8 cellular contexts compared by ENCODE assay signal in the genomic region with DNA sequence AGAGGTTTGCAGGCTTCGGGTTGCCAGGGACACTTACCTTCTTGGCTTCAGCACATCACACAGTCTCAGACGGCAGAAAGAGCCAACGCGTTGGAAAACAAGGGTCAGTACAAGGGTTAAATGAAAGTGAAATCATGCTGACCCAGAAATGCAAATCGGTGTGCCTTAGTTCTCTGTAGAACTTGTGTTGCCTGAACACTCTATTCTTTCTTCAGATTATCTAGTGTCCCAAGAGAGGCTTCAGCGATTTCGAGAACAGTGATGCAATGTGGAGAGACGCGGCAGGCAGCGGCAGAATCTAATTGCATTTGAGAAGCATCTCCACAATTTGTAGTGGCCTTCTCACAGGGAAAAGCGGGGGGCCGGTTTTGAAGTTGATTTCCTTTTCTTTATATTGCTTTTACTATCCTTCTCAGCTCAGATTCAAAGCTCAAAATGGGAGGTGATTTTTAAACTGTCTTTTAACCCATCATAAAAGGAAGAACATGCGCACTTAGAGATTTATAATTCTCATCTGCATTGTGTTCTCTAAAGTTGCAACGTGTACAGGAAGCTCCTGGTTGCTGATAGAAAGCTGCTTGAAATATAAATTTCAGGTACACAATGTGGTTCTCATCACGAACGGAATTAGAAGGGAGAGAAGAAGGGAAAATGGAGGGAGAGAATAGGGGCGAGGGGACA.
DNase-seq lines count a peak whose midpoint lies in the region; ATAC-seq lines count a peak whose summit lies in the region.

No MANE protein-coding gene starts in this region.

- no peaks in the 10 kb centered on the region for H3K9me3 Mint-ChIP-seq in activated naive CD4-positive, alpha-beta T cell treated with anti-CD3 and anti-CD28 coated beads, Interleukin-2, amount 50 U/mL, for 72 hours
- H3K9me3 Mint-ChIP-seq in naive thymus-derived CD8-positive, alpha-beta T cell, result no peaks in the 10 kb centered on the region

- DNase-seq in activated naive CD4-positive, alpha-beta T cell treated with anti-CD3 and anti-CD28 coated beads, Interleukin-2, amount 50 U/mL, for 72 hours (ENCODE audit: low spot score in 2 of 2), result peak in 1 of 2 donors; percentile 3
- DNase-seq in naive thymus-derived CD8-positive, alpha-beta T cell, result peak in 3 of 10 donors; percentile 1 to 44 (median 38)
- DNase-seq in NCI-H1694 (lab: John Stamatoyannopoulos, UW) (no peak), NCI-H524 treated with DMSO at 0.1 percent for 48 hours (lab: John Stamatoyannopoulos, UW) (no peak), NCI-H446 treated with DMSO at 0.1 percent for 48 hours (lab: John Stamatoyannopoulos, UW) (no peak), SHP77 treated with DMSO at 0.1 percent for 48 hours (lab: John Stamatoyannopoulos, UW) (no peak)

- H3K27ac Mint-ChIP-seq in activated naive CD4-positive, alpha-beta T cell treated with anti-CD3 and anti-CD28 coated beads, Interleukin-2, amount 50 U/mL, for 72 hours, result peak overlapping the region; percentile 72 to 80
- peak overlapping the region; percentile 45 to 99 (median 94) for H3K27ac Mint-ChIP-seq in naive thymus-derived CD8-positive, alpha-beta T cell

- H3K27me3 Mint-ChIP-seq in naive thymus-derived CD8-positive, alpha-beta T cell, result no peaks in the 10 kb centered on the region

- H3K4me1 Mint-ChIP-seq in naive thymus-derived CD8-positive, alpha-beta T cell, result peaks cover 4 to 37% (median 23%) of the 10 kb centered on the region in 4 donors

- H3K4me3 Mint-ChIP-seq in naive thymus-derived CD8-positive, alpha-beta T cell, result peak overlapping the region; percentile 76 to 95 (median 88)

- POLR2A ChIA-PET in naive thymus-derived CD8-positive, alpha-beta T cell (lab: Charles Lee), result no interaction called here

- ATAC-seq in GM19023 (IDR thresholded peaks at IDR 0.05; ENCODE audit: unreplicated experiment) (peak; percentile 77), HG03159 (IDR thresholded peaks at IDR 0.05; ENCODE audit: unreplicated experiment) (peak; percentile 51)
- ATAC-seq in activated naive CD4-positive, alpha-beta T cell treated with anti-CD3 and anti-CD28 coated beads, Interleukin-2, amount 50 U/mL, for 72 hours, result peak; percentile 74 to 80
- peak; percentile 74 to 83 for ATAC-seq in naive thymus-derived CD8-positive, alpha-beta T cell

- H3K36me3 Mint-ChIP-seq in activated naive CD4-positive, alpha-beta T cell treated with anti-CD3 and anti-CD28 coated beads, Interleukin-2, amount 50 U/mL, for 72 hours, result no peaks in the 10 kb centered on the region
- H3K36me3 Mint-ChIP-seq in naive thymus-derived CD8-positive, alpha-beta T cell, result no peaks in the 10 kb centered on the region
